9 cellular contexts compared by ENCODE assay signal in genomic region chr16:20741555-20742285, GRCh38. TPM values are rescaled to one million over a fixed set of nuclear protein-coding genes. Genes with fewer than 3 reads are reported as not detected.
DNase-seq lines count a peak whose midpoint lies in the region; ATAC-seq, FAIRE-seq and TF ChIP-seq lines count a peak whose summit lies in the region.
"Had no signal": no experiment of that assay in that cellular context is flagged by ENCODE, and none has a peak within 500 bp of the region (broad histone marks: within the 10 kb centered on the region; RNA-seq: fewer than 3 reads in every experiment).

TSS of gene THUMPD1 (minus strand) at chr16:20741818. CDS start at chr16:20741739, 79 bp downstream.

- peak within 1 kb of the TSS; percentile 92 for H3K4me3 Mint-ChIP-seq in central memory CD8-positive, alpha-beta T cell

- H2AFZ ChIP-seq in keratinocyte (ENCODE audit: control insufficient read depth, low read length): peak within 1 kb of the TSS; percentile 96

- no peaks in the 10 kb centered on the region for H3K9me3 ChIP-seq in keratinocyte (ENCODE audit: control insufficient read depth, low read depth, low read length)

- H3K4me2 ChIP-seq in keratinocyte (ENCODE audit: control insufficient read depth, extremely low read depth, insufficient read depth, low read depth, low read length): peak within 1 kb of the TSS; percentile 99

- TF ChIP-seq CTCF in keratinocyte (optimal IDR thresholded peaks at IDR 0.05 in 1 of 3, IDR thresholded peaks at IDR 0.05 in 1 of 3, conservative IDR thresholded peaks at IDR 0.05 in 1 of 3; ENCODE audit: extremely low read depth in 1 of 3, insufficient read depth in 2 of 3, low read length in 3 of 3): peak in 2 of 3 experiments; percentile 32 to 33

- H3K9me1 ChIP-seq in keratinocyte (ENCODE audit: control insufficient read depth, extremely low read depth, insufficient read depth, low read length): no peaks in the 10 kb centered on the region

- no peaks in the 10 kb centered on the region for H3K27me3 ChIP-seq in keratinocyte (ENCODE audit: control insufficient read depth, extremely low read depth, insufficient read depth, low read length)

- H3K79me2 ChIP-seq in keratinocyte (ENCODE audit: control insufficient read depth, insufficient read depth, low read length): peaks cover 31% of the 10 kb centered on the region

- peak within 1 kb of the TSS; percentile 93 for H3K27ac Mint-ChIP-seq in central memory CD8-positive, alpha-beta T cell (ENCODE audit: low read depth)

- peaks cover 11% of the 10 kb centered on the region for H4K20me1 ChIP-seq in keratinocyte (ENCODE audit: control insufficient read depth, extremely low read depth, insufficient read depth, low read length)

- H3K36me3 ChIP-seq in keratinocyte (ENCODE audit: control insufficient read depth in 2 of 2, extremely low read depth in 1 of 2, insufficient read depth in 2 of 2, low read length in 2 of 2): peaks cover 8 to 15% of the 10 kb centered on the region in 2 experiments

- H3K9ac ChIP-seq in keratinocyte (ENCODE audit: control insufficient read depth, extremely low read depth, insufficient read depth, low read length): peak within 1 kb of the TSS; percentile 89

- peak; percentile 87 for ATAC-seq in GM19035 (IDR thresholded peaks at IDR 0.05; ENCODE audit: unreplicated experiment)
- ATAC-seq in HG03342 (IDR thresholded peaks at IDR 0.05; ENCODE audit: unreplicated experiment): peak; percentile 81
- ATAC-seq in activated CD4-positive, CD25-positive, alpha-beta regulatory T cell treated with anti-CD3 and anti-CD28 coated beads, Interleukin-2, amount 50 U/mL, for 24 hours: peak; percentile 94 to 95
- ATAC-seq in central memory CD8-positive, alpha-beta T cell (replicated peaks; ENCODE audit: extremely low read depth, poor library complexity, severe bottlenecking): peak; percentile 96

- H3K27ac ChIP-seq in keratinocyte (ENCODE audit: control insufficient read depth, insufficient read depth, low read length): peak within 1 kb of the TSS; percentile 89

- H3K4me3 ChIP-seq in keratinocyte (ENCODE audit: control insufficient read depth in 2 of 3, extremely low read depth in 1 of 3, insufficient read depth in 2 of 3, low read depth in 1 of 3, low read length in 3 of 3): peak within 1 kb of the TSS; percentile 94 to 100 (median 99)

- FAIRE-seq in keratinocyte (lab: Jason Lieb, UNC): peak; percentile 64
- FAIRE-seq: colon had no signal

- peaks cover 14% of the 10 kb centered on the region for H3K4me1 ChIP-seq in keratinocyte (ENCODE audit: control insufficient read depth, extremely low read depth, insufficient read depth, low read length)

- dilution Hi-C loops in keratinocyte (cut with MboI; ENCODE audit: extremely low pct_ligation_motif_present, low sequenced_read_pairs): no loop called here

- peaks cover 16% of the 10 kb centered on the region for H3K4me1 Mint-ChIP-seq in central memory CD8-positive, alpha-beta T cell

- no peaks in the 10 kb centered on the region for H3K9me3 Mint-ChIP-seq in central memory CD8-positive, alpha-beta T cell

- no peaks in the 10 kb centered on the region for H3K27me3 Mint-ChIP-seq in central memory CD8-positive, alpha-beta T cell

- peaks cover 25% of the 10 kb centered on the region for H3K36me3 Mint-ChIP-seq in central memory CD8-positive, alpha-beta T cell (ENCODE audit: insufficient read depth)

- DNase-seq in AG20443 (ENCODE audit: low spot score): peak; percentile 99
- DNase-seq in NCI-H446 (lab: John Stamatoyannopoulos, UW): peak; percentile 82 to 94
- peak; percentile 94 to 95 for DNase-seq in central memory CD8-positive, alpha-beta T cell (ENCODE audit: low spot score in 2 of 2)
- no peak for DNase-seq in keratinocyte (ENCODE audit: low read depth, low spot score)
- peak; percentile 97 to 99 (median 99) for DNase-seq in stimulated activated CD4-positive, alpha-beta T cell treated with anti-CD3 and anti-CD28 coated beads, Interleukin-12 subunit alpha, Interleukin-12 subunit beta, amount 100 ng/mL, for 48 hours (ENCODE audit: low read depth in 2 of 3, low spot score in 1 of 3)

RNA-seq across cellular contexts. Expression of gene THUMPD1, which starts in this region (rescaled TPM):
- 20.2 to 25.9 TPM (median 20.9 TPM) in 3 replicates for polyA plus RNA-seq in keratinocyte
- polyA plus RNA-seq in keratinocyte (2011; ENCODE audit: low read depth): 26.5 TPM
- 18.0 and 19.3 TPM in 2 replicates for polyA plus RNA-seq in keratinocyte (2011; cell fraction: cytosol; rRNA removed)
- polyA plus RNA-seq in keratinocyte (2011; cell fraction: nucleus; rRNA removed): 24.1 and 26.1 TPM in 2 replicates
- 15.1 and 21.6 TPM in 2 replicates for polyA plus RNA-seq in keratinocyte (2012; ENCODE audit: low replicate concordance)
- 9.8 to 27.5 TPM (median 25.4 TPM) in 3 replicates for polyA minus RNA-seq in keratinocyte
- 31.7 TPM for polyA minus RNA-seq in keratinocyte (2011; cell fraction: cytosol; rRNA and poly(A)+ RNA removed)
- 36.8 and 37.6 TPM in 2 replicates for polyA minus RNA-seq in keratinocyte (2011; cell fraction: nucleus; rRNA and poly(A)+ RNA removed)
